1 cellular context compared by ENCODE assay signal in genomic region chr19:57321164-57321563, GRCh38.
A peak's percentile ranks its signal among the peaks of the same experiment; 100 is the strongest.
TF ChIP-seq lines count a peak whose summit lies in the region.

No MANE protein-coding gene starts in this region.

TF ChIP-seq in HepG2, 621 proteins besides CTCF, POLR2A, EP300 and RAD21:
- TF ChIP-seq SRF (IDR thresholded peaks at IDR 0.05; ENCODE audit: low read depth, low read length) (peak; percentile 37; the same call in 1 of the 2 replicates), POGZ (CRISPR knock-in tag; IDR thresholded peaks at IDR 0.05) (no peak)
